ENCODE assay signal across 40 cellular contexts in genomic region chr3:403826-404225, GRCh38.
"Had no signal": no experiment of that assay in that cellular context is flagged by ENCODE, and none has a peak within 500 bp of the region (broad histone marks: within the 10 kb centered on the region; RNA-seq: fewer than 3 reads in every experiment).

No MANE protein-coding gene starts in this region.

- DNase-seq: activated effector memory CD4-positive, alpha-beta T cell treated with anti-CD3 and anti-CD28 coated beads, Interleukin-2, amount 50 U/mL, for 16 hours; activated effector memory CD4-positive, alpha-beta T cell treated with Interleukin-2 at 50 U/mL for 16 hours; activated gamma-delta T cell; activated gamma-delta T cell treated with Interleukin-2 at 50 U/mL for 16 hours; activated naive CD4-positive, alpha-beta T cell; activated naive CD4-positive, alpha-beta T cell treated with anti-CD3 and anti-CD28 coated beads for 36 hours; activated naive CD4-positive, alpha-beta T cell treated with anti-CD3 and anti-CD28 coated beads, Interleukin-2, amount 10 ng/mL, durations not matched to agents 7 days and 5 days; activated naive CD4-positive, alpha-beta T cell treated with anti-CD3 and anti-CD28 coated beads, Interleukin-2, amount 50 U/mL, for 16 hours; activated naive CD4-positive, alpha-beta T cell treated with Interleukin-2 at 50 U/mL for 16 hours; activated naive CD8-positive, alpha-beta T cell treated with anti-CD3 and anti-CD28 coated beads for 36 hours; activated naive CD8-positive, alpha-beta T cell treated with anti-CD3 and anti-CD28 coated beads, Interleukin-2, amount 10 ng/mL, durations not matched to agents 7 days and 5 days; activated naive CD8-positive, alpha-beta T cell treated with anti-CD3 and anti-CD28 coated beads, Interleukin-2, amount 50 U/mL, for 24 hours; activated T-cell treated with anti-CD3 and anti-CD28 coated beads, Interleukin-2, amount 50 U/mL, for 1 hour; activated T-cell treated with anti-CD3 and anti-CD28 coated beads, Interleukin-2, amount 50 U/mL, for 24 hours; activated T-cell treated with anti-CD3 and anti-CD28 coated beads, Interleukin-2, amount 50 U/mL, for 4 hours; activated T-cell treated with anti-CD3 and anti-CD28 coated beads, Interleukin-2, amount 50 U/mL, for 48 hours; activated T-cell treated with anti-CD3 and anti-CD28 coated beads, Interleukin-2, amount 50 U/mL, for 72 hours; adrenal gland; amniotic stem cell; amygdala; anterior cingulate cortex; aorta; body of pancreas; brain microvascular endothelial cell; caudate nucleus; central memory CD4-positive, alpha-beta T cell; cerebellar nuclear complex had no signal

- FAIRE-seq: astrocyte, bronchial epithelial cell had no signal

- H3K9me3 Mint-ChIP-seq: activated naive CD4-positive, alpha-beta T cell treated with anti-CD3 and anti-CD28 coated beads for 36 hours; activated naive CD4-positive, alpha-beta T cell treated with anti-CD3 and anti-CD28 coated beads, Interleukin-2, amount 10 ng/mL, durations not matched to agents 7 days and 5 days; activated naive CD4-positive, alpha-beta T cell treated with anti-CD3 and anti-CD28 coated beads, Interleukin-2, amount 50 U/mL, for 24 hours; activated naive CD4-positive, alpha-beta T cell treated with anti-CD3 and anti-CD28 coated beads, Interleukin-2, amount 50 U/mL, for 72 hours; activated naive CD8-positive, alpha-beta T cell treated with anti-CD3 and anti-CD28 coated beads, Interleukin-2, amount 10 ng/mL, durations not matched to agents 7 days and 5 days; activated T-cell treated with anti-CD3 and anti-CD28 coated beads, Interleukin-2, amount 50 U/mL, for 24 hours; activated T-helper 1 cell treated with anti-CD3 and anti-CD28 coated beads, Interleukin-12 subunit alpha, Interleukin-12 subunit beta, Interleukin-2, Interleukin-4 antibody, amounts not matched to agents 30 ng/mL and 10 ng/mL and 1 ng/mL, durations not matched to agents 14 hours and 24 hours and 36 hours; activated T-helper 2 cell treated with anti-CD3 and anti-CD28 coated beads, Interferon-gamma antibody, Interleukin-2, Interleukin-4, amounts not matched to agents 10 μg/mL and 5 μg/mL and 100 μg/mL, durations not matched to agents 14 hours and 24 hours and 36 hours had no signal

- H3K27ac ChIP-seq: adrenal gland, ascending aorta, body of pancreas, brain microvascular endothelial cell, breast epithelium, cardiac muscle cell had no signal

- H3K27me3 Mint-ChIP-seq: activated naive CD4-positive, alpha-beta T cell treated with anti-CD3 and anti-CD28 coated beads, Interleukin-2, amount 10 ng/mL, durations not matched to agents 7 days and 5 days; activated naive CD4-positive, alpha-beta T cell treated with anti-CD3 and anti-CD28 coated beads, Interleukin-2, amount 50 U/mL, for 24 hours; activated naive CD8-positive, alpha-beta T cell; activated naive CD8-positive, alpha-beta T cell treated with anti-CD3 and anti-CD28 coated beads for 36 hours; activated naive CD8-positive, alpha-beta T cell treated with anti-CD3 and anti-CD28 coated beads, Interleukin-2, amount 10 ng/mL, durations not matched to agents 7 days and 5 days; activated naive CD8-positive, alpha-beta T cell treated with anti-CD3 and anti-CD28 coated beads, Interleukin-2, amount 50 U/mL, for 24 hours; activated T-cell treated with anti-CD3 and anti-CD28 coated beads, Interleukin-2, amount 50 U/mL, for 24 hours; activated T-helper 17 cell treated with anti-CD3 and anti-CD28 coated beads, Interleukin-2, amount 50 U/mL, for 72 hours; brain; central memory CD8-positive, alpha-beta T cell had no signal

- H3K27ac Mint-ChIP-seq: activated naive CD4-positive, alpha-beta T cell treated with anti-CD3 and anti-CD28 coated beads for 36 hours; activated naive CD4-positive, alpha-beta T cell treated with anti-CD3 and anti-CD28 coated beads, Interleukin-2, amount 10 ng/mL, durations not matched to agents 7 days and 5 days; activated naive CD4-positive, alpha-beta T cell treated with anti-CD3 and anti-CD28 coated beads, Interleukin-2, amount 50 U/mL, for 24 hours; activated naive CD4-positive, alpha-beta T cell treated with anti-CD3 and anti-CD28 coated beads, Interleukin-2, amount 50 U/mL, for 72 hours; activated naive CD8-positive, alpha-beta T cell; activated naive CD8-positive, alpha-beta T cell treated with anti-CD3 and anti-CD28 coated beads for 36 hours; activated naive CD8-positive, alpha-beta T cell treated with anti-CD3 and anti-CD28 coated beads, Interleukin-2, amount 10 ng/mL, durations not matched to agents 7 days and 5 days; activated naive CD8-positive, alpha-beta T cell treated with anti-CD3 and anti-CD28 coated beads, Interleukin-2, amount 50 U/mL, for 24 hours; activated T-cell treated with anti-CD3 and anti-CD28 coated beads, Interleukin-2, amount 50 U/mL, for 24 hours; activated T-cell treated with anti-CD3 and anti-CD28 coated beads, Interleukin-2, amount 50 U/mL, for 72 hours; activated T-helper 1 cell treated with anti-CD3 and anti-CD28 coated beads, Interleukin-12 subunit alpha, Interleukin-12 subunit beta, Interleukin-2, Interleukin-4 antibody, amounts not matched to agents 30 ng/mL and 10 ng/mL and 1 ng/mL, durations not matched to agents 14 hours and 24 hours and 36 hours; activated T-helper 17 cell treated with anti-CD3 and anti-CD28 coated beads, Interleukin-2, amount 50 U/mL, for 72 hours; activated T-helper 2 cell treated with anti-CD3 and anti-CD28 coated beads, Interferon-gamma antibody, Interleukin-2, Interleukin-4, amounts not matched to agents 10 μg/mL and 5 μg/mL and 100 μg/mL, durations not matched to agents 14 hours and 24 hours and 36 hours had no signal

- H3K4me3 Mint-ChIP-seq: activated naive CD4-positive, alpha-beta T cell treated with anti-CD3 and anti-CD28 coated beads for 36 hours; activated naive CD4-positive, alpha-beta T cell treated with anti-CD3 and anti-CD28 coated beads, Interleukin-2, amount 10 ng/mL, durations not matched to agents 7 days and 5 days; activated naive CD4-positive, alpha-beta T cell treated with anti-CD3 and anti-CD28 coated beads, Interleukin-2, amount 50 U/mL, for 24 hours; activated naive CD8-positive, alpha-beta T cell; activated naive CD8-positive, alpha-beta T cell treated with anti-CD3 and anti-CD28 coated beads for 36 hours; activated naive CD8-positive, alpha-beta T cell treated with anti-CD3 and anti-CD28 coated beads, Interleukin-2, amount 10 ng/mL, durations not matched to agents 7 days and 5 days; activated naive CD8-positive, alpha-beta T cell treated with anti-CD3 and anti-CD28 coated beads, Interleukin-2, amount 50 U/mL, for 24 hours; activated T-cell treated with anti-CD3 and anti-CD28 coated beads, Interleukin-2, amount 50 U/mL, for 24 hours; activated T-cell treated with anti-CD3 and anti-CD28 coated beads, Interleukin-2, amount 50 U/mL, for 4 hours; activated T-cell treated with anti-CD3 and anti-CD28 coated beads, Interleukin-2, amount 50 U/mL, for 72 hours; activated T-helper 1 cell treated with anti-CD3 and anti-CD28 coated beads, Interleukin-12 subunit alpha, Interleukin-12 subunit beta, Interleukin-2, Interleukin-4 antibody, amounts not matched to agents 30 ng/mL and 10 ng/mL and 1 ng/mL, durations not matched to agents 14 hours and 24 hours and 36 hours; activated T-helper 17 cell treated with anti-CD3 and anti-CD28 coated beads, Interleukin-2, amount 50 U/mL, for 72 hours; brain; central memory CD8-positive, alpha-beta T cell had no signal

- H3K4me1 Mint-ChIP-seq: activated naive CD4-positive, alpha-beta T cell treated with anti-CD3 and anti-CD28 coated beads, Interleukin-2, amount 10 ng/mL, durations not matched to agents 7 days and 5 days; activated naive CD4-positive, alpha-beta T cell treated with anti-CD3 and anti-CD28 coated beads, Interleukin-2, amount 50 U/mL, for 24 hours; activated naive CD8-positive, alpha-beta T cell treated with anti-CD3 and anti-CD28 coated beads for 36 hours; activated naive CD8-positive, alpha-beta T cell treated with anti-CD3 and anti-CD28 coated beads, Interleukin-2, amount 10 ng/mL, durations not matched to agents 7 days and 5 days; activated naive CD8-positive, alpha-beta T cell treated with anti-CD3 and anti-CD28 coated beads, Interleukin-2, amount 50 U/mL, for 24 hours; activated T-helper 17 cell treated with anti-CD3 and anti-CD28 coated beads, Interleukin-2, amount 50 U/mL, for 72 hours; central memory CD8-positive, alpha-beta T cell had no signal

- H3K27me3 ChIP-seq: adrenal gland, ascending aorta, body of pancreas, brain microvascular endothelial cell, breast epithelium had no signal

- H3K36me3 ChIP-seq: adrenal gland, ascending aorta, brain microvascular endothelial cell, breast epithelium, cardiac muscle cell had no signal

- H3K9me3 ChIP-seq: adrenal gland, ascending aorta, breast epithelium had no signal

- ATAC-seq: activated naive CD4-positive, alpha-beta T cell treated with anti-CD3 and anti-CD28 coated beads, Interleukin-2, amount 50 U/mL, for 72 hours; activated naive CD8-positive, alpha-beta T cell treated with anti-CD3 and anti-CD28 coated beads, Interleukin-2, amount 50 U/mL, for 24 hours; activated T-cell treated with anti-CD3 and anti-CD28 coated beads, Interleukin-2, amount 50 U/mL, for 4 hours; activated T-cell treated with anti-CD3 and anti-CD28 coated beads, Interleukin-2, amount 50 U/mL, for 72 hours; activated T-helper 17 cell treated with anti-CD3 and anti-CD28 coated beads, Interleukin-2, amount 50 U/mL, for 72 hours; body of pancreas had no signal

- H3K4me3 ChIP-seq: adrenal gland, ascending aorta, body of pancreas, breast epithelium, cardiac muscle cell had no signal
